In the genomic region with DNA sequence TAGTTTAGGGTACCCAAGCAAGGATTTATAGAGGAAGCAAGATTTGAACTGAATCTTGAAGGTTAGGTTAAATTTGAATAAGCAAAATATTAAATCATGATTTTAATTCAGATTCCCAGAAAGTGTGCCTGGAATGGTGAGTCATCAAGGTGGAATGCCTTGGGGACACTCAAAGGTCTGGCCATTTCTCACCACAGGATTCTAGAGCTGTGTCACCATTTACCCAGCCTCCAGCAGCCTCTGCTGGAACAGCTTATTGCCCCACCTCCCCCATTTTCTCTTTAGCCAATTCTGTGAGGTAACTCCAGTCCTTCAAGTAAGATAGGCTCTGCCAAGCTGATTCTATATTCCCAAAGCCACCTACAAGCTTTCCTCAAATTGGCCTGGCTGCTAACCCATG, we compare ENCODE assay signal across 13 cellular contexts.
DNase-seq lines count a peak whose midpoint lies in the region; ATAC-seq lines count a peak whose summit lies in the region.
"Had no signal": no experiment of that assay in that cellular context is flagged by ENCODE, and none has a peak within 500 bp of the region (broad histone marks: within the 10 kb centered on the region; RNA-seq: fewer than 3 reads in every experiment).

No MANE protein-coding gene starts in this region.

- H3K4me1 ChIP-seq in adipocyte (ENCODE audit: control insufficient read depth, insufficient read depth, low read length): peaks cover 36% of the 10 kb centered on the region

- in situ Hi-C loops in ACHN (cut with HindIII; ENCODE audit: low pct_ligation_motif_present, low pct_unique_long_range_greater_than_20kb, low sequenced_read_pairs): no loop called here

- DNase-seq in ACHN (peak; percentile 75), HS-27A (ENCODE audit: low read depth) (peak; percentile 57), adipocyte (ENCODE audit: low read depth) (peak; percentile 53), hepatic stellate cell (ENCODE audit: low spot score) (peak; percentile 47), middle frontal gyrus (ENCODE audit: extremely low spot score, low spot score) (no peak)
- DNase-seq: activated T-cell treated with anti-CD3 and anti-CD28 coated beads, Interleukin-2, amount 50 U/mL, for 1 hour; foreskin melanocyte; NCI-H446; Right ventricle myocardium superior; WERI-Rb-1 had no signal

- H3K9me3 ChIP-seq in adipocyte (ENCODE audit: control insufficient read depth, low read length): no peaks in the 10 kb centered on the region

- no peak overlapping the region for H3K9ac ChIP-seq in adipocyte (ENCODE audit: low read length)

- no peak overlapping the region for H3K4me3 ChIP-seq in adipocyte (ENCODE audit: low read length)

- no peak for ATAC-seq in GM18861 (IDR thresholded peaks at IDR 0.05; ENCODE audit: unreplicated experiment)
- ATAC-seq in GM21786 (IDR thresholded peaks at IDR 0.05; ENCODE audit: unreplicated experiment): no peak
- no peak for ATAC-seq in GM18870 (IDR thresholded peaks at IDR 0.05; ENCODE audit: unreplicated experiment)

- H3K36me3 ChIP-seq in adipocyte (ENCODE audit: control insufficient read depth, insufficient read depth, low read length, severe bottlenecking): no peaks in the 10 kb centered on the region
- H3K36me3 ChIP-seq: WERI-Rb-1 had no signal

- no peaks in the 10 kb centered on the region for H3K27me3 ChIP-seq in adipocyte (replicated peaks; ENCODE audit: control insufficient read depth, insufficient read depth, low read length)
